In genomic region chr3:62095756-62096155, GRCh38 we compare ENCODE assay signal across 17 cellular contexts.
"Had no signal": no experiment of that assay in that cellular context is flagged by ENCODE, and none has a peak within 500 bp of the region (broad histone marks: within the 10 kb centered on the region; RNA-seq: fewer than 3 reads in every experiment).

No MANE protein-coding gene starts in this region.

- H3K4me3 ChIP-seq: dorsolateral prefrontal cortex, lower lobe of right lung, tibial nerve had no signal

- ATAC-seq: activated T-cell treated with anti-CD3 and anti-CD28 coated beads, Interleukin-2, amount 50 U/mL, for 4 hours; lower lobe of right lung; SK-N-SH treated with all-trans-retinoic acid at 6 μM for 48 hours; T-cell had no signal

- H3K4me3 Mint-ChIP-seq: activated T-cell treated with anti-CD3 and anti-CD28 coated beads, Interleukin-2, amount 50 U/mL, for 4 hours; nephron; T-cell had no signal

- H3K27me3 Mint-ChIP-seq: T-cell had no signal

- H3K4me1 Mint-ChIP-seq: T-cell had no signal

- H3K27ac Mint-ChIP-seq: T-cell had no signal

- H3K9me3 Mint-ChIP-seq: activated T-cell treated with anti-CD3 and anti-CD28 coated beads, Interleukin-2, amount 50 U/mL, for 4 hours; nephron had no signal

- H3K27me3 ChIP-seq: dorsolateral prefrontal cortex, tibial nerve had no signal

- DNase-seq: activated CD4-positive, alpha-beta T cell treated with anti-CD3 and anti-CD28 coated beads, Interleukin-2, amount 50 U/mL, for 1 hour; activated CD8-positive, alpha-beta memory T cell treated with anti-CD3 and anti-CD28 coated beads, Interleukin-2, amount 50 U/mL, for 4 hours; activated effector memory CD4-positive, alpha-beta T cell treated with Interleukin-2 at 50 U/mL for 16 hours; activated naive CD4-positive, alpha-beta T cell treated with anti-CD3 and anti-CD28 coated beads, Interleukin-2, amount 50 U/mL, for 16 hours; activated T-cell treated with anti-CD3 and anti-CD28 coated beads, Interleukin-2, amount 50 U/mL, for 4 hours; caudate nucleus; dorsolateral prefrontal cortex; lower lobe of right lung; nucleus accumbens; stimulated activated CD4-positive, alpha-beta T cell treated with anti-CD3 and anti-CD28 coated beads, Interleukin-1b, Interleukin-23, amount 100 ng/mL, for 48 hours; stimulated activated CD8-positive, alpha-beta memory T cell treated with anti-CD3 and anti-CD28 coated beads, Interleukin-4, amount 100 ng/mL, for 48 hours; stimulated activated naive CD4-positive, alpha-beta T cell; T-cell had no signal

- H3K4me1 ChIP-seq: lower lobe of right lung had no signal

- H3K36me3 Mint-ChIP-seq: T-cell had no signal

- H3K36me3 ChIP-seq: lower lobe of right lung, tibial nerve had no signal

- H3K9me3 ChIP-seq: lower lobe of right lung, tibial nerve had no signal

- H3K27ac ChIP-seq: dorsolateral prefrontal cortex, epithelial cell of prostate, lower lobe of right lung had no signal
